ENCODE assay signal across 8 cellular contexts in genomic region chr2:159146930-159147666, GRCh38.
DNase-seq lines count a peak whose midpoint lies in the region; ATAC-seq and TF ChIP-seq lines count a peak whose summit lies in the region.

No MANE protein-coding gene starts in this region.

- H3K27me3 ChIP-seq in RWPE2 (ENCODE audit: insufficient read depth, poor library complexity, severe bottlenecking) = no peaks in the 10 kb centered on the region
- no peaks in the 10 kb centered on the region for H3K27me3 ChIP-seq in suprapubic skin

- peak; percentile 98 for ATAC-seq in RWPE2 (ENCODE audit: low read depth)
- peak; percentile 92 for ATAC-seq in left ventricle myocardium superior
- ATAC-seq in GM18873 (IDR thresholded peaks at IDR 0.05; ENCODE audit: low FRiP score, unreplicated experiment) = no peak

- TF ChIP-seq CTCF in RWPE2 (IDR thresholded peaks at IDR 0.05; ENCODE audit: poor library complexity, severe bottlenecking) (no peak), suprapubic skin (IDR thresholded peaks at IDR 0.05) (no peak)

- H3K9me3 ChIP-seq in RWPE2 (ENCODE audit: severe bottlenecking) (no peaks in the 10 kb centered on the region), suprapubic skin (no peaks in the 10 kb centered on the region)

- H3K36me3 ChIP-seq in RWPE2 (ENCODE audit: low read depth) = peaks cover 32% of the 10 kb centered on the region
- H3K36me3 ChIP-seq in suprapubic skin = peaks cover 8% of the 10 kb centered on the region

- H3K27ac ChIP-seq in RWPE2 (ENCODE audit: poor library complexity, severe bottlenecking) (peak overlapping the region; percentile 32), suprapubic skin (peak overlapping the region; percentile 80)

- 26% methylated on average over 14 of the region's 14 CpGs for WGBS in suprapubic skin

- H3K4me3 ChIP-seq in RWPE2 (ENCODE audit: severe bottlenecking) (no peak overlapping the region), suprapubic skin (peak overlapping the region; percentile 20)

- intact Hi-C loops in left ventricle myocardium superior (cut with micrococcal nuclease) = no loop called here

- DNase-seq in SHP77 treated with DMSO at 0.1 percent for 48 hours (lab: John Stamatoyannopoulos, UW) (peak; percentile 6), SHP77 (lab: John Stamatoyannopoulos, UW) (no peak), RWPE2 (ENCODE audit: low spot score) (no peak), left ventricle myocardium superior (peak; percentile 73), suprapubic skin (ENCODE audit: low spot score in 2 of 2) (peak in 1 of 2 donors; percentile 82), GOT3 (lab: John Stamatoyannopoulos, UW) (no peak), germinal center (ENCODE audit: low spot score) (no peak)

- TF ChIP-seq POLR2A in suprapubic skin (IDR thresholded peaks at IDR 0.05) = no peak

- peaks cover 11% of the 10 kb centered on the region for H3K4me1 ChIP-seq in RWPE2 (ENCODE audit: insufficient read depth, poor library complexity, severe bottlenecking)
- H3K4me1 ChIP-seq in suprapubic skin = peaks cover 59% of the 10 kb centered on the region

- TF ChIP-seq EP300 in suprapubic skin (IDR thresholded peaks at IDR 0.05) = no peak

Comparison
In these comparisons a context has a peak if more than half of its experiments do, and no peak if none do; other contexts are left out.
1. DNase-seq: peak in SHP77 treated with DMSO at 0.1 percent for 48 hours (single experiment) and left ventricle myocardium superior (single experiment); none in SHP77 (0 of 2), RWPE2 (single experiment), GOT3 (single experiment) and germinal center (single experiment).